9 cellular contexts compared by ENCODE assay signal in the genomic region with DNA sequence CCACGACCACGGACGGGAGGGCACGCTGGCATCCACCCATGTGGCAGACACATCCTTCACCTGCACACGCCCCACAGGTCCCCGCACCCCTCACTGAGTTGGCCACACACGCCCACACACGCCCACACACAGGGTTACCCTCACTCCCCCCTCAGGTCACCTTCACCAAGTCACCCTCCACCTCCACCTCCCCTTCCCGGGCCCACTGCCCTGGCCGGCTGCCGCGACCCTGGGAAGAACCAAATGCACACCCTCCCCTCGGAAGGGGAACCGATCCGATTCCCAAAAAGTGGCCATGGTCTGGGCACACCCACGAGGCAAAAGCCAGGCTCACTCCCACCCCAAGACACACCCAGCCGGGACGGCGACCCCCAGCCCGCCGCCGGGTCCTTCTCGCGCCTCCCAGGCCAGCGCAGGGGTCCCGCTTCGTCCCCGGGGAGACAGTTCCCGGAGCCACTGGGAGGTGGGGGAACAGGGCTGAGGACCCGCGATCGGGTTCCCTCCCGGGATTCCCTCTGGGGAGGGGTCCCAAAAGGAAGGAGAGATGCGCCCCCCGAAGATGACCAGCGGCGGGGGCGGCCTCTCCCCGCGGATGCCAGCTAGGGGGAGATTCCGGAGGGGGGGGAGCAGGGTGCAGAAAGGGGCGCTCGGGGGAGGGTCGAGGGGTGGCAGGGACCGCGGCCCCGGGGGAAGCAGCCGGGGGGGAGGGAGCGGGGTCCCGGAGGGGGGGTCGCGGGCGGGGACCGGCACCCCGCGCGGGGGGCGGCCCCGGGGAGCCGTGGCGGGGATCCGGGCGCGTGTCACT. TPM values are rescaled to one million over a fixed set of nuclear protein-coding genes. Genes with fewer than 3 reads are reported as not detected.
DNase-seq lines count a peak whose midpoint lies in the region; ATAC-seq and TF ChIP-seq lines count a peak whose summit lies in the region.
"Had no signal": no experiment of that assay in that cellular context is flagged by ENCODE, and none has a peak within 500 bp of the region (broad histone marks: within the 10 kb centered on the region; RNA-seq: fewer than 3 reads in every experiment).

No MANE protein-coding gene starts in this region.

- TF ChIP-seq CTCF in Caco-2 (IDR thresholded peaks at IDR 0.05; ENCODE audit: insufficient read depth in 1 of 2, low read depth in 1 of 2, low read length in 1 of 2, severe bottlenecking in 1 of 2, unreplicated experiment in 1 of 2) (no peak), WTC11 (IDR thresholded peaks at IDR 0.05) (no peak), glutamatergic neuron (IDR thresholded peaks at IDR 0.05; ENCODE audit: partially characterized antibody, unreplicated experiment) (no peak)

- H3K4me3 Mint-ChIP-seq in Caco-2 (ENCODE audit: unreplicated experiment) (peak overlapping the region; percentile 60), WTC11 (peak overlapping the region; percentile 82), glutamatergic neuron (ENCODE audit: unreplicated experiment) (peak overlapping the region; percentile 91)

- H3K9me3 ChIP-seq in Caco-2 = no peaks in the 10 kb centered on the region

- no TSS peak for BruUV-seq in Caco-2 (replicated peaks; lab: Mats Ljungman, UMichigan)

- peak overlapping the region; percentile 17 for H3K9ac ChIP-seq in rectal smooth muscle tissue (ENCODE audit: low read length)

- H3K36me3 ChIP-seq in Caco-2 (ENCODE audit: control insufficient read depth, insufficient read depth, low read length) (no peaks in the 10 kb centered on the region), rectal smooth muscle tissue (ENCODE audit: control insufficient read depth, insufficient read depth, low read length) (no peaks in the 10 kb centered on the region)

- POLR2A ChIA-PET in Caco-2 (lab: Charles Lee) (no interaction called here), WTC11 (lab: Charles Lee) (interaction anchor here (0.6 kb wide), 1 partner anchor 13 kb away, joined by 3 read pairs; no protein-coding TSS in a partner anchor)

- H3K36me3 Mint-ChIP-seq in Caco-2 (ENCODE audit: insufficient read depth, unreplicated experiment) = no peaks in the 10 kb centered on the region
- H3K36me3 Mint-ChIP-seq in WTC11 = no peaks in the 10 kb centered on the region
- H3K36me3 Mint-ChIP-seq in glutamatergic neuron (ENCODE audit: unreplicated experiment) = no peaks in the 10 kb centered on the region

- H3K27ac Mint-ChIP-seq in Caco-2 (ENCODE audit: unreplicated experiment) (no peak overlapping the region), WTC11 (no peak overlapping the region), glutamatergic neuron (ENCODE audit: unreplicated experiment) (peak overlapping the region; percentile 86)

- H3K4me3 ChIP-seq in Caco-2 (ENCODE audit: low read depth, low read length) (peak overlapping the region; percentile 21), rectal smooth muscle tissue (ENCODE audit: low read length) (peak overlapping the region; percentile 76)

- no peak for ATAC-seq in WTC11

- H3K4me1 Mint-ChIP-seq in Caco-2 (ENCODE audit: low read depth, unreplicated experiment) (no peaks in the 10 kb centered on the region), WTC11 (peaks cover 57% of the 10 kb centered on the region), glutamatergic neuron (ENCODE audit: low read depth, unreplicated experiment) (peaks cover 37% of the 10 kb centered on the region)

- H3K9me3 Mint-ChIP-seq in Caco-2 (ENCODE audit: unreplicated experiment) (no peaks in the 10 kb centered on the region), WTC11 (no peaks in the 10 kb centered on the region), glutamatergic neuron (ENCODE audit: unreplicated experiment) (peaks cover 14% of the 10 kb centered on the region)

- intact Hi-C loops in Caco-2 (cut with micrococcal nuclease; ENCODE audit: unreplicated experiment) = no loop called here

- H3K27me3 ChIP-seq in Caco-2 (replicated peaks; ENCODE audit: control insufficient read depth, insufficient read depth, low read length) (no peaks in the 10 kb centered on the region; the same call in 1 of the 2 replicates), rectal smooth muscle tissue (ENCODE audit: control insufficient read depth, insufficient read depth, low read length) (peaks cover 3% of the 10 kb centered on the region)

- H3K27ac ChIP-seq in rectal smooth muscle tissue (ENCODE audit: low read depth, low read length) = peak overlapping the region; percentile 79

- H3K27me3 Mint-ChIP-seq in Caco-2 (ENCODE audit: insufficient read depth, unreplicated experiment) (no peaks in the 10 kb centered on the region), WTC11 (ENCODE audit: low read depth) (peaks cover 17% of the 10 kb centered on the region), glutamatergic neuron (ENCODE audit: unreplicated experiment) (peaks cover 13% of the 10 kb centered on the region)

- CTCF ChIA-PET in Caco-2 (lab: Charles Lee) = no interaction called here
- CTCF ChIA-PET in WTC11 (lab: Charles Lee) = interaction anchor here (0.6 to 17.8 kb wide), 5 partner anchors 17 to 189 kb away, joined by 3 to 606 read pairs (median 18); no protein-coding TSS in a partner anchor

- DNase-seq in Caco-2 (no peak), WTC11 (ENCODE audit: low spot score) (no peak), glutamatergic neuron (no peak), cerebellum (ENCODE audit: low spot score) (no peak), HuH-7 (ENCODE audit: low spot score) (no peak), NCI-H345 treated with DMSO at 0.1 percent for 48 hours (lab: John Stamatoyannopoulos, UW; ENCODE audit: unreplicated experiment) (no peak)
- no peak for DNase-seq in activated CD4-positive, alpha-beta T cell treated with anti-CD3 and anti-CD28 coated beads for 48 hours
- DNase-seq: NCI-H1105 had no signal

- H3K4me1 ChIP-seq in Caco-2 (no peaks in the 10 kb centered on the region), rectal smooth muscle tissue (ENCODE audit: control insufficient read depth, insufficient read depth, low read length) (peaks cover 40% of the 10 kb centered on the region)

TF ChIP-seq in WTC11, 78 proteins besides CTCF, POLR2A, EP300 and RAD21:
- no peak for TF ChIP-seq FOXK1 (CRISPR knock-in tag; IDR thresholded peaks at IDR 0.05)
- no peak for TF ChIP-seq ZNF232 (CRISPR knock-in tag; IDR thresholded peaks at IDR 0.05)
- no peak for TF ChIP-seq GABPB1 (CRISPR knock-in tag; IDR thresholded peaks at IDR 0.05)
- TF ChIP-seq JAZF1 (CRISPR knock-in tag; IDR thresholded peaks at IDR 0.05) = no peak
- TF ChIP-seq, protein P1, sequence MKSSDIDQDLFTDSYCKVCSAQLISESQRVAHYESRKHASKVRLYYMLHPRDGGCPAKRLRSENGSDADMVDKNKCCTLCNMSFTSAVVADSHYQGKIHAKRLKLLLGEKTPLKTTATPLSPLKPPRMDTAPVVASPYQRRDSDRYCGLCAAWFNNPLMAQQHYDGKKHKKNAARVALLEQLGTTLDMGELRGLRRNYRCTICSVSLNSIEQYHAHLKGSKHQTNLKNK (CRISPR knock-in tag; IDR thresholded peaks at IDR 0.05) = no peak
- TF ChIP-seq, protein P2, sequence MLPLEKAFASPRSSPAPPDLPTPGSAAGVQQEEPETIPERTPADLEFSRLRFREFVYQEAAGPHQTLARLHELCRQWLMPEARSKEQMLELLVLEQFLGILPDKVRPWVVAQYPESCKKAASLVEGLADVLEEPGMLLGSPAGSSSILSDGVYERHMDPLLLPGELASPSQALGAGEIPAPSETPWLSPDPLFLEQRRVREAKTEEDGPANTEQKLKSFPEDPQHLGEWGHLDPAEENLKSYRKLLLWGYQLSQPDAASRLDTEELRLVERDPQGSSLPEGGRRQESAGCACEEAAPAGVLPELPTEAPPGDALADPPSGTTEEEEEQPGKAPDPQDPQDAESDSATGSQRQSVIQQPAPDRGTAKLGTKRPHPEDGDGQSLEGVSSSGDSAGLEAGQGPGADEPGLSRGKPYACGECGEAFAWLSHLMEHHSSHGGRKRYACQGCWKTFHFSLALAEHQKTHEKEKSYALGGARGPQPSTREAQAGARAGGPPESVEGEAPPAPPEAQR (CRISPR knock-in tag; IDR thresholded peaks at IDR 0.05) = no peak
- TF ChIP-seq, protein P3, sequence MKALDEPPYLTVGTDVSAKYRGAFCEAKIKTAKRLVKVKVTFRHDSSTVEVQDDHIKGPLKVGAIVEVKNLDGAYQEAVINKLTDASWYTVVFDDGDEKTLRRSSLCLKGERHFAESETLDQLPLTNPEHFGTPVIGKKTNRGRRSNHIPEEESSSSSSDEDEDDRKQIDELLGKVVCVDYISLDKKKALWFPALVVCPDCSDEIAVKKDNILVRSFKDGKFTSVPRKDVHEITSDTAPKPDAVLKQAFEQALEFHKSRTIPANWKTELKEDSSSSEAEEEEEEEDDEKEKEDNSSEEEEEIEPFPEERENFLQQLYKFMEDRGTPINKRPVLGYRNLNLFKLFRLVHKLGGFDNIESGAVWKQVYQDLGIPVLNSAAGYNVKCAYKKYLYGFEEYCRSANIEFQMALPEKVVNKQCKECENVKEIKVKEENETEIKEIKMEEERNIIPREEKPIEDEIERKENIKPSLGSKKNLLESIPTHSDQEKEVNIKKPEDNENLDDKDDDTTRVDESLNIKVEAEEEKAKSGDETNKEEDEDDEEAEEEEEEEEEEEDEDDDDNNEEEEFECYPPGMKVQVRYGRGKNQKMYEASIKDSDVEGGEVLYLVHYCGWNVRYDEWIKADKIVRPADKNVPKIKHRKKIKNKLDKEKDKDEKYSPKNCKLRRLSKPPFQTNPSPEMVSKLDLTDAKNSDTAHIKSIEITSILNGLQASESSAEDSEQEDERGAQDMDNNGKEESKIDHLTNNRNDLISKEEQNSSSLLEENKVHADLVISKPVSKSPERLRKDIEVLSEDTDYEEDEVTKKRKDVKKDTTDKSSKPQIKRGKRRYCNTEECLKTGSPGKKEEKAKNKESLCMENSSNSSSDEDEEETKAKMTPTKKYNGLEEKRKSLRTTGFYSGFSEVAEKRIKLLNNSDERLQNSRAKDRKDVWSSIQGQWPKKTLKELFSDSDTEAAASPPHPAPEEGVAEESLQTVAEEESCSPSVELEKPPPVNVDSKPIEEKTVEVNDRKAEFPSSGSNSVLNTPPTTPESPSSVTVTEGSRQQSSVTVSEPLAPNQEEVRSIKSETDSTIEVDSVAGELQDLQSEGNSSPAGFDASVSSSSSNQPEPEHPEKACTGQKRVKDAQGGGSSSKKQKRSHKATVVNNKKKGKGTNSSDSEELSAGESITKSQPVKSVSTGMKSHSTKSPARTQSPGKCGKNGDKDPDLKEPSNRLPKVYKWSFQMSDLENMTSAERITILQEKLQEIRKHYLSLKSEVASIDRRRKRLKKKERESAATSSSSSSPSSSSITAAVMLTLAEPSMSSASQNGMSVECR (CRISPR knock-in tag; IDR thresholded peaks at IDR 0.05; ENCODE audit: borderline replicate concordance) = no peak
- no peak for TF ChIP-seq MXD4 (CRISPR knock-in tag; IDR thresholded peaks at IDR 0.05; ENCODE audit: borderline replicate concordance)
- no peak for TF ChIP-seq SMAD4 (CRISPR knock-in tag; IDR thresholded peaks at IDR 0.05)
TF ChIP-seq in WTC11: peak in this region for 0.

RNA-seq across cellular contexts. Expression of a gene that starts 0.7 kb away (rescaled TPM):
- total RNA-seq in Caco-2 (2022) (2.9 and 3.7 TPM in 2 replicates), WTC11 (2021) (31.1 to 32.3 TPM (median 31.2 TPM) in 3 replicates), glutamatergic neuron (ENCODE audit: unreplicated experiment) (41.7 TPM), cerebellum (79.0 TPM)
